In genomic region chr20:49138431-49138830, GRCh38 we compare ENCODE assay signal across 14 cellular contexts. TPM values are rescaled to one million over a fixed set of nuclear protein-coding genes. Genes with fewer than 3 reads are reported as not detected.
DNase-seq lines count a peak whose midpoint lies in the region; ATAC-seq and TF ChIP-seq lines count a peak whose summit lies in the region.
"Had no signal": no experiment of that assay in that cellular context is flagged by ENCODE, and none has a peak within 500 bp of the region (broad histone marks: within the 10 kb centered on the region; RNA-seq: fewer than 3 reads in every experiment).

No MANE protein-coding gene starts in this region.

- H3K4me3 Mint-ChIP-seq in activated CD4-positive, alpha-beta T cell treated with anti-CD3 and anti-CD28 coated beads for 36 hours, result no peak overlapping the region
- H3K4me3 Mint-ChIP-seq in activated naive CD8-positive, alpha-beta T cell, result no peak overlapping the region
- H3K4me3 Mint-ChIP-seq in activated naive CD8-positive, alpha-beta T cell treated with anti-CD3 and anti-CD28 coated beads for 36 hours, result no peak overlapping the region
- H3K4me3 Mint-ChIP-seq in activated T-helper 1 cell treated with anti-CD3 and anti-CD28 coated beads, Interleukin-12 subunit alpha, Interleukin-12 subunit beta, Interleukin-2, Interleukin-4 antibody, amounts not matched to agents 30 ng/mL and 10 ng/mL and 1 ng/mL, durations not matched to agents 14 hours and 24 hours and 36 hours, result no peak overlapping the region

- H3K9me2 ChIP-seq in PC-9 (ENCODE audit: insufficient read depth), result no peaks in the 10 kb centered on the region

- peaks cover 25% of the 10 kb centered on the region; the same call in 1 of the 2 replicates for H3F3A ChIP-seq in PC-9 (ENCODE audit: insufficient read depth, low read depth)

- CTCF ChIA-PET in activated CD4-positive, alpha-beta T cell treated with anti-CD3 and anti-CD28 coated beads for 36 hours (lab: Charles Lee), result interaction anchor here (0.9 to 15.1 kb wide), 3 partner anchors 51 to 78 kb away, joined by 3 to 166 read pairs (median 3); partner anchors contain the start of gene DDX27
- CTCF ChIA-PET in PC-9 (lab: Charles Lee), result interaction anchor here (1.3 kb wide), 1 partner anchor 10 kb away, joined by 4 read pairs; no protein-coding TSS in a partner anchor

- no peak for DNase-seq in activated CD4-positive, alpha-beta T cell treated with anti-CD3 and anti-CD28 coated beads for 36 hours
- DNase-seq in activated CD4-positive, alpha-beta T cell treated with anti-CD3 and anti-CD28 coated beads for 4 hours, result no peak
- DNase-seq in activated naive CD8-positive, alpha-beta T cell treated with anti-CD3 and anti-CD28 coated beads for 36 hours, result no peak
- DNase-seq in activated T-helper 1 cell treated with anti-CD3 and anti-CD28 coated beads, Interleukin-12 subunit alpha, Interleukin-12 subunit beta, Interleukin-2, Interleukin-4 antibody, amounts not matched to agents 30 ng/mL and 10 ng/mL and 1 ng/mL, durations not matched to agents 14 hours and 24 hours and 36 hours (ENCODE audit: low spot score), result no peak
- DNase-seq in left colon, result no peak
- DNase-seq in PC-9, result no peak
- DNase-seq: 8988T, AML-193, Calu3, DMS 273 treated with DMSO at 0.1 percent for 48 hours, HCEC 1CT had no signal

- peaks cover 6% of the 10 kb centered on the region; the same call in 1 of the 2 replicates for H3K79me2 ChIP-seq in PC-9 (ENCODE audit: low read depth)

- H3K27ac Mint-ChIP-seq in activated CD4-positive, alpha-beta T cell treated with anti-CD3 and anti-CD28 coated beads for 36 hours, result peak overlapping the region; percentile 63
- H3K27ac Mint-ChIP-seq in activated naive CD8-positive, alpha-beta T cell, result peak overlapping the region; percentile 81
- H3K27ac Mint-ChIP-seq in activated naive CD8-positive, alpha-beta T cell treated with anti-CD3 and anti-CD28 coated beads for 36 hours, result no peak overlapping the region
- peak overlapping the region; percentile 24 for H3K27ac Mint-ChIP-seq in activated T-helper 1 cell treated with anti-CD3 and anti-CD28 coated beads, Interleukin-12 subunit alpha, Interleukin-12 subunit beta, Interleukin-2, Interleukin-4 antibody, amounts not matched to agents 30 ng/mL and 10 ng/mL and 1 ng/mL, durations not matched to agents 14 hours and 24 hours and 36 hours

- peaks cover 4% of the 10 kb centered on the region; the same call in 1 of the 2 replicates for H3K36me3 ChIP-seq in PC-9 (ENCODE audit: low read depth)

- peaks cover 3% of the 10 kb centered on the region for H3K4me1 Mint-ChIP-seq in activated CD4-positive, alpha-beta T cell treated with anti-CD3 and anti-CD28 coated beads for 36 hours
- peaks cover 12% of the 10 kb centered on the region for H3K4me1 Mint-ChIP-seq in activated naive CD8-positive, alpha-beta T cell (ENCODE audit: low read depth)
- H3K4me1 Mint-ChIP-seq in activated naive CD8-positive, alpha-beta T cell treated with anti-CD3 and anti-CD28 coated beads for 36 hours, result peaks cover 2% of the 10 kb centered on the region
- H3K4me1 Mint-ChIP-seq in activated T-helper 1 cell treated with anti-CD3 and anti-CD28 coated beads, Interleukin-12 subunit alpha, Interleukin-12 subunit beta, Interleukin-2, Interleukin-4 antibody, amounts not matched to agents 30 ng/mL and 10 ng/mL and 1 ng/mL, durations not matched to agents 14 hours and 24 hours and 36 hours (ENCODE audit: low read depth), result peaks cover 1% of the 10 kb centered on the region

- ATAC-seq in activated CD4-positive, alpha-beta T cell treated with anti-CD3 and anti-CD28 coated beads for 36 hours, result no peak
- no peak for ATAC-seq in left colon

- no peak overlapping the region for H3K4me3 ChIP-seq in PC-9
- H3K4me3 ChIP-seq: BLaER1 had no signal

- H3K9me3 Mint-ChIP-seq in activated CD4-positive, alpha-beta T cell treated with anti-CD3 and anti-CD28 coated beads for 36 hours (ENCODE audit: low read depth), result no peaks in the 10 kb centered on the region
- H3K9me3 Mint-ChIP-seq in activated naive CD8-positive, alpha-beta T cell (ENCODE audit: low read depth), result no peaks in the 10 kb centered on the region
- H3K9me3 Mint-ChIP-seq in activated naive CD8-positive, alpha-beta T cell treated with anti-CD3 and anti-CD28 coated beads for 36 hours, result no peaks in the 10 kb centered on the region
- no peaks in the 10 kb centered on the region for H3K9me3 Mint-ChIP-seq in activated T-helper 1 cell treated with anti-CD3 and anti-CD28 coated beads, Interleukin-12 subunit alpha, Interleukin-12 subunit beta, Interleukin-2, Interleukin-4 antibody, amounts not matched to agents 30 ng/mL and 10 ng/mL and 1 ng/mL, durations not matched to agents 14 hours and 24 hours and 36 hours

- no peak overlapping the region for H3K4me2 ChIP-seq in PC-9
- H3K4me2 ChIP-seq: BLaER1 had no signal

- no peak overlapping the region for H2AFZ ChIP-seq in PC-9

- intact Hi-C loops in activated CD4-positive, alpha-beta T cell treated with anti-CD3 and anti-CD28 coated beads for 36 hours (cut with DNase I, micrococcal nuclease), result no loop called here
- intact Hi-C loops in activated T-helper 1 cell treated with anti-CD3 and anti-CD28 coated beads, Interleukin-12 subunit alpha, Interleukin-12 subunit beta, Interleukin-2, Interleukin-4 antibody, amounts not matched to agents 30 ng/mL and 10 ng/mL and 1 ng/mL, durations not matched to agents 14 hours and 24 hours and 36 hours (cut with micrococcal nuclease), result no loop called here
- intact Hi-C loops in left colon (cut with DNase I, micrococcal nuclease), result no loop called here
- intact Hi-C loops in PC-9 (cut with micrococcal nuclease; ENCODE audit: unreplicated experiment), result no loop called here

- no peaks in the 10 kb centered on the region for H3K9me3 ChIP-seq in PC-9 (ENCODE audit: insufficient read depth, low read depth)
- H3K9me3 ChIP-seq: BLaER1 had no signal

- POLR2A ChIA-PET in activated CD4-positive, alpha-beta T cell treated with anti-CD3 and anti-CD28 coated beads for 36 hours (lab: Charles Lee), result no interaction called here
- POLR2A ChIA-PET in PC-9 (lab: Charles Lee; ENCODE audit: unreplicated experiment), result no interaction called here

- H4K20me1 ChIP-seq in PC-9 (ENCODE audit: insufficient read depth), result peaks cover 22% of the 10 kb centered on the region

- no TSS peak for BruUV-seq in PC-9 (replicated peaks; lab: Mats Ljungman, UMichigan)

- peaks cover 12% of the 10 kb centered on the region for H3K36me3 Mint-ChIP-seq in activated CD4-positive, alpha-beta T cell treated with anti-CD3 and anti-CD28 coated beads for 36 hours (ENCODE audit: low read depth)
- H3K36me3 Mint-ChIP-seq in activated naive CD8-positive, alpha-beta T cell, result no peaks in the 10 kb centered on the region
- peaks cover 13% of the 10 kb centered on the region for H3K36me3 Mint-ChIP-seq in activated naive CD8-positive, alpha-beta T cell treated with anti-CD3 and anti-CD28 coated beads for 36 hours
- H3K36me3 Mint-ChIP-seq in activated T-helper 1 cell treated with anti-CD3 and anti-CD28 coated beads, Interleukin-12 subunit alpha, Interleukin-12 subunit beta, Interleukin-2, Interleukin-4 antibody, amounts not matched to agents 30 ng/mL and 10 ng/mL and 1 ng/mL, durations not matched to agents 14 hours and 24 hours and 36 hours (ENCODE audit: low read depth), result peaks cover 28% of the 10 kb centered on the region

- no peak for TF ChIP-seq CTCF in PC-9 (conservative IDR thresholded peaks at IDR 0.05)

- H3K27ac ChIP-seq in PC-9, result no peak overlapping the region
- H3K27ac ChIP-seq: BLaER1, HL-60 had no signal

- no peaks in the 10 kb centered on the region for H3K4me1 ChIP-seq in PC-9 (replicated peaks; ENCODE audit: insufficient read depth)
- H3K4me1 ChIP-seq: BLaER1 had no signal

- no peaks in the 10 kb centered on the region for H3K27me3 ChIP-seq in PC-9 (ENCODE audit: insufficient read depth, low read depth)
- H3K27me3 ChIP-seq: BLaER1 had no signal

- no peaks in the 10 kb centered on the region for H3K27me3 Mint-ChIP-seq in activated CD4-positive, alpha-beta T cell treated with anti-CD3 and anti-CD28 coated beads for 36 hours
- H3K27me3 Mint-ChIP-seq in activated naive CD8-positive, alpha-beta T cell, result no peaks in the 10 kb centered on the region
- no peaks in the 10 kb centered on the region for H3K27me3 Mint-ChIP-seq in activated naive CD8-positive, alpha-beta T cell treated with anti-CD3 and anti-CD28 coated beads for 36 hours
- no peaks in the 10 kb centered on the region for H3K27me3 Mint-ChIP-seq in activated T-helper 1 cell treated with anti-CD3 and anti-CD28 coated beads, Interleukin-12 subunit alpha, Interleukin-12 subunit beta, Interleukin-2, Interleukin-4 antibody, amounts not matched to agents 30 ng/mL and 10 ng/mL and 1 ng/mL, durations not matched to agents 14 hours and 24 hours and 36 hours (ENCODE audit: insufficient read depth)

RNA-seq across cellular contexts. Expression of gene STAU1, which starts 49.7 kb away (rescaled TPM):
- total RNA-seq in activated CD4-positive, alpha-beta T cell treated with anti-CD3 and anti-CD28 coated beads for 36 hours, result 10 to 100 TPM; 72.6 to 83.7 TPM
- total RNA-seq in activated naive CD8-positive, alpha-beta T cell treated with anti-CD3 and anti-CD28 coated beads for 36 hours, result 10 to 100 TPM; 72.6 TPM
- 70.7 and 71.1 TPM in 2 replicates for total RNA-seq in activated T-helper 1 cell treated with anti-CD3 and anti-CD28 coated beads, Interleukin-12 subunit alpha, Interleukin-12 subunit beta, Interleukin-2, Interleukin-4 antibody, amounts not matched to agents 30 ng/mL and 10 ng/mL and 1 ng/mL, durations not matched to agents 14 hours and 24 hours and 36 hours
- 10 to 100 TPM; 82.3 to 96.2 TPM for total RNA-seq in left colon
- total RNA-seq in PC-9 (2021), result 127 and 153 TPM in 2 replicates
